8 cellular contexts compared by ENCODE assay signal in the genomic region with DNA sequence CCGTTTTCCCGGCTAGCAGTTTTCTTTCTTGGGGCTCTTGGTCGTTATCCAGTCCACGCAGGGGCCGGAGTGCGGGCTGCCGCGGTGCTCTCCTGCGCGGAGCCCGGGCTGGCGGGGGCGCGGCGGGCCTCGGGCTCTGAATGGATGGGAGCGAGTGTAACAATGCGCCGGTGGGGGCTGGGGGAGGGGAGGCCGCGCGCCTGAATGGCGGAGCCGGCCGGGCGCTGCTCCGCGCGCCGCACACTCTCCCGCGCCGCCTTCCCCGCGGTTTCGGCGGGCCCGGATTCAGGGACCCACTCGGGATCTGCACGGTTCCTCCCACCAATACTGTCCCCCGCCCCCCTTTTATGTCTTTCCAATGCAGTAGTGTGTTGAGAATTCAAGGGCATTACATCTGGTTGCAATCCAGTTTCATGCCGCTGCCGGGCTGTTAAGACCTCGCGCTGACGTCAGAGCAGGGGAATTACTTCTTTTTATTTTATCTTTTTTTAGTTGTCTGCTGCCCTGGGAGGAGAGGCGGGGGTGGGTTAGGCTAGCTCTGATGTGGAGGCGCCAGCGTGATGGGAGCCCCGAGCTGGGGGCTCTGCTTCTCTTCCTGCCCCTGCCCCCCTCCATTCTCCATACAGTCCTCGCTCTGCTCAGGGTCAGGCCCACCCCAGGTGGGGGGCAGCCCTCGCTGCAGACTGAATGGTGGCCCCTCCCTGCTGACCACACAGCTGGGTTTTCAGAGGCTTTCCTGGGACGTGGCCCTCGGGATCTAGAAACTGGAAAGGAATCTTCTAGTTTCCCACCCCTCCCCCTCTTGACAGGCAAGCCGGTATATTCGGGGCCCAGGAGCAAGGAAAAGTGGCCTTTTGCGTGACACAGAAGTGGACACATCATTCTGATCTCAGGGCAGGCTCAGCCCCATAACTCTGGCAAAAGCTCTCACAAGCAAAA. TPM values are rescaled to one million over a fixed set of nuclear protein-coding genes. Genes with fewer than 3 reads are reported as not detected.
A peak's percentile ranks its signal among the peaks of the same experiment; 100 is the strongest.
DNase-seq lines count a peak whose midpoint lies in the region; ATAC-seq and TF ChIP-seq lines count a peak whose summit lies in the region.

No MANE protein-coding gene starts in this region.

- no peaks in the 10 kb centered on the region for H3K9me3 Mint-ChIP-seq in activated CD4-positive, alpha-beta T cell treated with anti-CD3 and anti-CD28 coated beads, Interleukin-2, amount 10 ng/mL, durations not matched to agents 7 days and 5 days

- 2 to 4% methylated on average over 35 to 49 of the region's 57 CpGs for WGBS in GM23248 (ENCODE audit: low coverage in 1 of 2, low lambda C conversion rate in 2 of 2, missing lambda C conversion rate in 2 of 2), 2 experiments

- intact Hi-C loops in lower lobe of right lung (cut with DNase I), result loop anchor here (10.0 kb wide), 1 partner anchor 352 kb away; a partner anchor contains a TSS

- POLR2A ChIA-PET in activated CD4-positive, alpha-beta T cell treated with anti-CD3 and anti-CD28 coated beads, Interleukin-2, amount 10 ng/mL, durations not matched to agents 7 days and 5 days (lab: Charles Lee), result interaction anchor here (0.6 to 1.0 kb wide), 3 partner anchors 171 to 446 kb away, joined by 3 read pairs; a partner anchor contains a TSS

- peaks cover 34% of the 10 kb centered on the region for H3K4me1 ChIP-seq in DND-41 (ENCODE audit: insufficient read depth, low read length)
- H3K4me1 ChIP-seq in GM23248 (ENCODE audit: insufficient read depth), result peaks cover 30% of the 10 kb centered on the region
- H3K4me1 ChIP-seq in duodenal mucosa (ENCODE audit: control insufficient read depth in 1 of 2, insufficient read depth in 2 of 2, low read length in 2 of 2), result peaks cover 26 to 31% of the 10 kb centered on the region in 2 donors
- H3K4me1 ChIP-seq in lower lobe of right lung, result peaks cover 46% of the 10 kb centered on the region

- H3K9ac ChIP-seq in DND-41 (ENCODE audit: low read depth, low read length), result peak overlapping the region; percentile 97
- peak overlapping the region; percentile 95 for H3K9ac ChIP-seq in GM23248
- peak overlapping the region; percentile 64 to 81 for H3K9ac ChIP-seq in duodenal mucosa (ENCODE audit: low read depth in 1 of 2, low read length in 2 of 2)

- peaks cover 16% of the 10 kb centered on the region for H3K36me3 ChIP-seq in DND-41 (ENCODE audit: insufficient read depth, low read length)
- H3K36me3 ChIP-seq in GM23248 (ENCODE audit: low read depth), result no peaks in the 10 kb centered on the region
- H3K36me3 ChIP-seq in duodenal mucosa (ENCODE audit: control insufficient read depth in 1 of 2, insufficient read depth in 2 of 2, low read length in 2 of 2), result no peaks in the 10 kb centered on the region
- no peaks in the 10 kb centered on the region for H3K36me3 ChIP-seq in lower lobe of right lung

- no peak for TF ChIP-seq CTCF in DND-41 (IDR thresholded peaks at IDR 0.05; ENCODE audit: borderline replicate concordance, extremely low read depth, low read length, poor library complexity, severe bottlenecking)
- no peak for TF ChIP-seq CTCF in lower lobe of right lung (IDR thresholded peaks at IDR 0.05)

- H3K4me1 Mint-ChIP-seq in activated CD4-positive, alpha-beta T cell treated with anti-CD3 and anti-CD28 coated beads, Interleukin-2, amount 10 ng/mL, durations not matched to agents 7 days and 5 days, result peaks cover 30% of the 10 kb centered on the region

- peak; percentile 73 for ATAC-seq in DND-41 (ENCODE audit: insufficient read depth, low read depth)
- peak; percentile 69 to 73 for ATAC-seq in lower lobe of right lung

- H2AFZ ChIP-seq in DND-41 (ENCODE audit: low read depth, low read length) (peak overlapping the region; percentile 81), GM23248 (peak overlapping the region; percentile 61)

- peak overlapping the region; percentile 87 for H3K4me2 ChIP-seq in DND-41 (ENCODE audit: insufficient read depth, low read length)
- H3K4me2 ChIP-seq in GM23248 (ENCODE audit: unreplicated experiment), result peak overlapping the region; percentile 76

- H4K20me1 ChIP-seq in DND-41 (ENCODE audit: insufficient read depth, low read length), result peaks cover 52% of the 10 kb centered on the region
- H4K20me1 ChIP-seq in GM23248 (ENCODE audit: insufficient read depth), result no peaks in the 10 kb centered on the region

- H3K27ac Mint-ChIP-seq in activated CD4-positive, alpha-beta T cell treated with anti-CD3 and anti-CD28 coated beads, Interleukin-2, amount 10 ng/mL, durations not matched to agents 7 days and 5 days, result peak overlapping the region; percentile 92

- H3K79me2 ChIP-seq in DND-41 (ENCODE audit: insufficient read depth, low read length) (peaks cover 67% of the 10 kb centered on the region), GM23248 (ENCODE audit: insufficient read depth) (peaks cover 64% of the 10 kb centered on the region)

- CTCF ChIA-PET in activated CD4-positive, alpha-beta T cell treated with anti-CD3 and anti-CD28 coated beads, Interleukin-2, amount 10 ng/mL, durations not matched to agents 7 days and 5 days (lab: Charles Lee), result interaction anchor here (0.6 to 1.7 kb wide), 9 partner anchors 8 to 384 kb away, joined by 3 to 11 read pairs (median 4); no protein-coding TSS in a partner anchor

- peak overlapping the region; percentile 79 to 91 for H3K4me3 ChIP-seq in DND-41 (ENCODE audit: low read depth in 1 of 2, low read length in 2 of 2)
- H3K4me3 ChIP-seq in GM23248, result peak overlapping the region; percentile 75
- peak overlapping the region; percentile 77 to 78 for H3K4me3 ChIP-seq in duodenal mucosa (ENCODE audit: low read depth in 1 of 2, low read length in 2 of 2)
- peak overlapping the region; percentile 90 for H3K4me3 ChIP-seq in lower lobe of right lung

- H3K9me3 ChIP-seq in DND-41 (ENCODE audit: insufficient read depth, low read length, severe bottlenecking), result no peaks in the 10 kb centered on the region
- H3K9me3 ChIP-seq in GM23248 (ENCODE audit: low read depth), result no peaks in the 10 kb centered on the region
- no peaks in the 10 kb centered on the region for H3K9me3 ChIP-seq in duodenal mucosa (ENCODE audit: control insufficient read depth in 1 of 2, low read length in 2 of 2)
- H3K9me3 ChIP-seq in lower lobe of right lung, result no peaks in the 10 kb centered on the region

- H3K27me3 ChIP-seq in DND-41 (ENCODE audit: insufficient read depth, low read length, poor library complexity), result no peaks in the 10 kb centered on the region
- no peaks in the 10 kb centered on the region for H3K27me3 ChIP-seq in GM23248 (replicated peaks; ENCODE audit: insufficient read depth)
- no peaks in the 10 kb centered on the region for H3K27me3 ChIP-seq in duodenal mucosa (ENCODE audit: control insufficient read depth in 1 of 2, insufficient read depth in 2 of 2, low read length in 2 of 2)
- H3K27me3 ChIP-seq in lower lobe of right lung (ENCODE audit: low read depth), result no peaks in the 10 kb centered on the region

- peaks cover 23% of the 10 kb centered on the region for H3F3A ChIP-seq in GM23248 (ENCODE audit: insufficient read depth)

- peaks cover 9% of the 10 kb centered on the region for H3K27me3 Mint-ChIP-seq in activated CD4-positive, alpha-beta T cell treated with anti-CD3 and anti-CD28 coated beads, Interleukin-2, amount 10 ng/mL, durations not matched to agents 7 days and 5 days

- peak overlapping the region; percentile 84 for H3K4me3 Mint-ChIP-seq in activated CD4-positive, alpha-beta T cell treated with anti-CD3 and anti-CD28 coated beads, Interleukin-2, amount 10 ng/mL, durations not matched to agents 7 days and 5 days

- DNase-seq in DND-41 (peak; percentile 78), GM23248 (peak; percentile 97), NCI-H1694 (lab: John Stamatoyannopoulos, UW) (peak; percentile 56), lower lobe of right lung (peak; percentile 84), mesenteric fat pad (ENCODE audit: low spot score) (no peak)
- peak; percentile 63 for DNase-seq in activated CD4-positive, alpha-beta T cell treated with anti-CD3 and anti-CD28 coated beads, Interleukin-2, amount 10 ng/mL, durations not matched to agents 7 days and 5 days
- DNase-seq in stimulated activated CD4-positive, alpha-beta T cell treated with anti-CD3 and anti-CD28 coated beads, TNF-alpha, amount 100 ng/mL, for 24 hours (ENCODE audit: low read depth in 3 of 3), result peak in 2 of 3 experiments; percentile 13 to 68

- H3K36me3 Mint-ChIP-seq in activated CD4-positive, alpha-beta T cell treated with anti-CD3 and anti-CD28 coated beads, Interleukin-2, amount 10 ng/mL, durations not matched to agents 7 days and 5 days (ENCODE audit: low read depth), result no peaks in the 10 kb centered on the region

- in situ Hi-C loops in GM23248 (cut with MboI), result loop anchor here (25.0 kb wide), 2 partner anchors 179 to 354 kb away; a partner anchor contains a TSS

- H3K27ac ChIP-seq in DND-41 (ENCODE audit: low read length) (peak overlapping the region; percentile 84), GM23248 (peak overlapping the region; percentile 96), duodenal mucosa (ENCODE audit: low read depth, low read length) (peak overlapping the region; percentile 87), lower lobe of right lung (peak overlapping the region; percentile 95)

- no peaks in the 10 kb centered on the region for H3K9me2 ChIP-seq in GM23248 (ENCODE audit: insufficient read depth)

RNA-seq across cellular contexts. Expression of a gene that starts 1.7 kb away (rescaled TPM):
- 9.1 and 17.8 TPM in 2 replicates for total RNA-seq in GM23248 (2014; rRNA removed; shearing (Covaris generic))
- polyA plus RNA-seq in GM23248 (2016; fragmentation: Nextera tagmentation; extraction: Ambion mirVana), result 4.4 and 5.2 TPM in 2 replicates
- total RNA-seq in activated CD4-positive, alpha-beta T cell treated with anti-CD3 and anti-CD28 coated beads, Interleukin-2, amount 10 ng/mL, durations not matched to agents 7 days and 5 days, result 10 to 100 TPM; 18.1 to 18.5 TPM
- total RNA-seq in lower lobe of right lung, result 31.1 TPM
- 21.2 TPM for total RNA-seq in mesenteric fat pad
